In genomic region chr5:40797273-40798011, GRCh38 we compare ENCODE assay signal across 2 cellular contexts.
TF ChIP-seq lines count a peak whose summit lies in the region.

No MANE protein-coding gene starts in this region.

TF ChIP-seq in HCT116, 20 proteins besides CTCF, POLR2A, EP300 and RAD21:
- no peak for TF ChIP-seq ELF1 (IDR thresholded peaks at IDR 0.05; ENCODE audit: borderline replicate concordance, low read depth)
- no peak for TF ChIP-seq POLR2AphosphoS5 (IDR thresholded peaks at IDR 0.05; ENCODE audit: low read depth, low read length)

TF ChIP-seq in SK-N-SH, 30 proteins besides CTCF, POLR2A, EP300 and RAD21:
- TF ChIP-seq NFIC (IDR thresholded peaks at IDR 0.05; ENCODE audit: borderline replicate concordance) (peak; percentile 88), MXI1 (IDR thresholded peaks at IDR 0.05; ENCODE audit: low read depth, low read length) (no peak), TCF12 (IDR thresholded peaks at IDR 0.05) (no peak), USF2 (IDR thresholded peaks at IDR 0.05; ENCODE audit: borderline replicate concordance, low read depth, low read length) (no peak), TAF1 (IDR thresholded peaks at IDR 0.05; ENCODE audit: borderline replicate concordance, low read depth, low read length) (no peak), REST (IDR thresholded peaks at IDR 0.05; ENCODE audit: low read depth, low read length) (no peak), JUND (IDR thresholded peaks at IDR 0.05) (no peak), MAX (IDR thresholded peaks at IDR 0.05; ENCODE audit: low read depth) (peak; percentile 34; the same call in 1 of the 2 replicates), CHD2 (IDR thresholded peaks at IDR 0.05; ENCODE audit: low read length, partially characterized antibody) (no peak), GABPA (IDR thresholded peaks at IDR 0.05; ENCODE audit: low read depth) (peak; percentile 30; the same call in 1 of the 2 replicates)
